In genomic region chr14:39641224-39641623, GRCh38 we compare ENCODE assay signal across 16 cellular contexts.
A peak's percentile ranks its signal among the peaks of the same experiment; 100 is the strongest.
DNase-seq lines count a peak whose midpoint lies in the region; ATAC-seq lines count a peak whose summit lies in the region.
"Had no signal": no experiment of that assay in that cellular context is flagged by ENCODE, and none has a peak within 500 bp of the region (broad histone marks: within the 10 kb centered on the region; RNA-seq: fewer than 3 reads in every experiment).

No MANE protein-coding gene starts in this region.

- POLR2A ChIA-PET in activated CD4-positive, alpha-beta T cell treated with anti-CD3 and anti-CD28 coated beads, Interleukin-2, amount 10 ng/mL, durations not matched to agents 7 days and 5 days (lab: Charles Lee): no interaction called here
- POLR2A ChIA-PET in naive thymus-derived CD8-positive, alpha-beta T cell (lab: Charles Lee): no interaction called here

- no peaks in the 10 kb centered on the region for H3K36me3 Mint-ChIP-seq in activated CD4-positive, alpha-beta T cell treated with anti-CD3 and anti-CD28 coated beads, Interleukin-2, amount 10 ng/mL, durations not matched to agents 7 days and 5 days (ENCODE audit: low read depth)
- peaks cover 0 to 41% (median 20%) of the 10 kb centered on the region in 3 donors for H3K36me3 Mint-ChIP-seq in naive thymus-derived CD8-positive, alpha-beta T cell
- H3K36me3 Mint-ChIP-seq: mesothelial cell of epicardium, type B pancreatic cell had no signal

- DNase-seq in activated CD4-positive, alpha-beta T cell treated with anti-CD3 and anti-CD28 coated beads, Interleukin-2, amount 10 ng/mL, durations not matched to agents 7 days and 5 days: no peak
- no peak for DNase-seq in activated CD4-positive, alpha-beta T cell treated with anti-CD3 and anti-CD28 coated beads, Interleukin-2, amount 50 U/mL, for 4 hours
- DNase-seq in Jurkat, Clone E6-1 (ENCODE audit: low read depth, low spot score): peak; percentile 68
- peak in 2 of 10 donors; percentile 46 to 54 for DNase-seq in naive thymus-derived CD8-positive, alpha-beta T cell
- DNase-seq in NCI-H2227 (lab: John Stamatoyannopoulos, UW; ENCODE audit: unreplicated experiment) (no peak), H7 (no peak), NCI-H1694 treated with DMSO at 0.1 percent for 48 hours (lab: John Stamatoyannopoulos, UW) (no peak)
- DNase-seq: effector CD4-positive, alpha-beta T cell; immature natural killer cell; NCI-H1105 treated with DMSO at 0.1 percent for 48 hours; NCI-H524 treated with DMSO at 0.1 percent for 48 hours; T1000 had no signal

- no peaks in the 10 kb centered on the region for H3K27me3 Mint-ChIP-seq in activated CD4-positive, alpha-beta T cell treated with anti-CD3 and anti-CD28 coated beads, Interleukin-2, amount 10 ng/mL, durations not matched to agents 7 days and 5 days
- no peaks in the 10 kb centered on the region for H3K27me3 Mint-ChIP-seq in naive thymus-derived CD8-positive, alpha-beta T cell

- peak overlapping the region; percentile 10 for H3K4me3 Mint-ChIP-seq in activated CD4-positive, alpha-beta T cell treated with anti-CD3 and anti-CD28 coated beads, Interleukin-2, amount 10 ng/mL, durations not matched to agents 7 days and 5 days
- H3K4me3 Mint-ChIP-seq in naive thymus-derived CD8-positive, alpha-beta T cell: peak overlapping the region; percentile 53 to 83 (median 65)
- H3K4me3 Mint-ChIP-seq: immature natural killer cell, mesothelial cell of epicardium, type B pancreatic cell had no signal

- H3K27me3 ChIP-seq in H7 (ENCODE audit: control insufficient read depth, insufficient read depth, low read length): no peaks in the 10 kb centered on the region

- H3K9me3 Mint-ChIP-seq in activated CD4-positive, alpha-beta T cell treated with anti-CD3 and anti-CD28 coated beads, Interleukin-2, amount 10 ng/mL, durations not matched to agents 7 days and 5 days: peaks cover 11% of the 10 kb centered on the region
- H3K9me3 Mint-ChIP-seq in naive thymus-derived CD8-positive, alpha-beta T cell: peaks cover 0 to 72% (median 38%) of the 10 kb centered on the region in 9 donors

- peaks cover 5% of the 10 kb centered on the region for H3K4me1 Mint-ChIP-seq in activated CD4-positive, alpha-beta T cell treated with anti-CD3 and anti-CD28 coated beads, Interleukin-2, amount 10 ng/mL, durations not matched to agents 7 days and 5 days
- peaks cover 0 to 18% (median 11%) of the 10 kb centered on the region in 4 donors for H3K4me1 Mint-ChIP-seq in naive thymus-derived CD8-positive, alpha-beta T cell
- H3K4me1 Mint-ChIP-seq: immature natural killer cell, mesothelial cell of epicardium had no signal

- peak overlapping the region; percentile 4 for H3K4me3 ChIP-seq in Jurkat, Clone E6-1 (ENCODE audit: low read length)
- H3K4me3 ChIP-seq in H7 (ENCODE audit: insufficient read depth, low read depth, low read length): no peak overlapping the region
- H3K4me3 ChIP-seq: A549 had no signal

- ATAC-seq in GM21381 (IDR thresholded peaks at IDR 0.05; ENCODE audit: unreplicated experiment): peak; percentile 73
- ATAC-seq in naive thymus-derived CD8-positive, alpha-beta T cell: peak; percentile 85 to 96
- ATAC-seq: A549 had no signal

- H3K36me3 ChIP-seq in H7 (replicated peaks; ENCODE audit: control insufficient read depth, insufficient read depth, low read length): no peaks in the 10 kb centered on the region

- CTCF ChIA-PET in activated CD4-positive, alpha-beta T cell treated with anti-CD3 and anti-CD28 coated beads, Interleukin-2, amount 10 ng/mL, durations not matched to agents 7 days and 5 days (lab: Charles Lee): no interaction called here

- H3K27ac Mint-ChIP-seq in activated CD4-positive, alpha-beta T cell treated with anti-CD3 and anti-CD28 coated beads, Interleukin-2, amount 10 ng/mL, durations not matched to agents 7 days and 5 days: peak overlapping the region; percentile 82
- peak overlapping the region; percentile 37 to 98 (median 86) for H3K27ac Mint-ChIP-seq in naive thymus-derived CD8-positive, alpha-beta T cell
- H3K27ac Mint-ChIP-seq: immature natural killer cell, mesothelial cell of epicardium, type B pancreatic cell had no signal
